9 cellular contexts compared by ENCODE assay signal in genomic region chr10:106711313-106711906, GRCh38.
A peak's percentile ranks its signal among the peaks of the same experiment; 100 is the strongest.
DNase-seq lines count a peak whose midpoint lies in the region; ATAC-seq and TF ChIP-seq lines count a peak whose summit lies in the region.
"Had no signal": no experiment of that assay in that cellular context is flagged by ENCODE, and none has a peak within 500 bp of the region (broad histone marks: within the 10 kb centered on the region; RNA-seq: fewer than 3 reads in every experiment).

No MANE protein-coding gene starts in this region.

- H2AFZ ChIP-seq in OCI-LY7 (ENCODE audit: low read length) (no peak overlapping the region), mammary epithelial cell (ENCODE audit: low read depth, low read length) (no peak overlapping the region)

- H3K18ac ChIP-seq in mesendoderm (ENCODE audit: low read length): no peak overlapping the region

- no peaks in the 10 kb centered on the region for H3K9me3 ChIP-seq in OCI-LY7 (ENCODE audit: low read length)
- H3K9me3 ChIP-seq in mammary epithelial cell (replicated peaks; ENCODE audit: insufficient read depth, low read length): no peaks in the 10 kb centered on the region

- POLR2A ChIA-PET in OCI-LY7 (lab: Charles Lee): no interaction called here

- H4K20me1 ChIP-seq in OCI-LY7 (ENCODE audit: insufficient read depth, low read length) (no peaks in the 10 kb centered on the region), mammary epithelial cell (ENCODE audit: insufficient read depth, low read length) (no peaks in the 10 kb centered on the region)

- CTCF ChIA-PET in Calu3 (lab: Charles Lee): no interaction called here
- CTCF ChIA-PET in OCI-LY7 (lab: Charles Lee; ENCODE audit: unreplicated experiment): no interaction called here
- CTCF ChIA-PET in mammary epithelial cell (lab: Charles Lee; ENCODE audit: low non-redundant PET): no interaction called here

- no peaks in the 10 kb centered on the region for H3K4me1 ChIP-seq in OCI-LY7 (ENCODE audit: insufficient read depth, low read length, poor library complexity, severe bottlenecking)
- H3K4me1 ChIP-seq in mammary epithelial cell (ENCODE audit: insufficient read depth, low read length): no peaks in the 10 kb centered on the region
- peaks cover 2% of the 10 kb centered on the region for H3K4me1 ChIP-seq in mesendoderm (ENCODE audit: control insufficient read depth, low read depth, low read length)

- no peak overlapping the region for H3K23ac ChIP-seq in mesendoderm (ENCODE audit: low read length)

- H2AK5ac ChIP-seq in mesendoderm (ENCODE audit: low read length): no peak overlapping the region

- no peaks in the 10 kb centered on the region for H3K36me3 Mint-ChIP-seq in Calu3 (ENCODE audit: insufficient read depth, unreplicated experiment)

- no peaks in the 10 kb centered on the region for H3K27me3 Mint-ChIP-seq in Calu3 (ENCODE audit: unreplicated experiment)

- H3K4me1 Mint-ChIP-seq in Calu3 (ENCODE audit: low read depth, unreplicated experiment): no peaks in the 10 kb centered on the region

- no peak overlapping the region for H3K4me3 Mint-ChIP-seq in Calu3 (ENCODE audit: low read depth, unreplicated experiment)
- H3K4me3 Mint-ChIP-seq: T-helper 1 cell treated with Interleukin-12 subunit alpha and Interleukin-12 subunit beta and Interleukin-4 antibody, amounts not matched to agents 30 μg/mL and 1 μg/mL, for 36 hours had no signal

- no peaks in the 10 kb centered on the region for H3K9me2 ChIP-seq in OCI-LY7 (ENCODE audit: insufficient read depth, low read length)

- WGBS in mammary epithelial cell (ENCODE audit: low coverage, missing lambda C conversion rate): 71% methylated on average over 6 of the region's 6 CpGs
- WGBS in mesendoderm (ENCODE audit: extremely low coverage, insufficient coverage, low lambda C conversion rate): 100% methylated on average over 2 of the region's 6 CpGs

- H2BK5ac ChIP-seq in mesendoderm (ENCODE audit: low read length): no peak overlapping the region

- no peak overlapping the region for H3K4me3 ChIP-seq in OCI-LY7 (ENCODE audit: low read depth, low read length, poor library complexity, severe bottlenecking)
- no peak overlapping the region for H3K4me3 ChIP-seq in mammary epithelial cell (replicated peaks in 1 of 3; ENCODE audit: insufficient read depth in 1 of 3, low read depth in 2 of 3, low read length in 3 of 3)
- no peak overlapping the region for H3K4me3 ChIP-seq in mesendoderm (ENCODE audit: low read length)

- H3K27ac ChIP-seq in OCI-LY7 (ENCODE audit: low read depth, low read length, poor library complexity, severe bottlenecking) (no peak overlapping the region), mammary epithelial cell (ENCODE audit: insufficient read depth, low read depth, low read length) (no peak overlapping the region), mesendoderm (ENCODE audit: low read depth, low read length) (no peak overlapping the region)

- H3K79me1 ChIP-seq in mesendoderm (ENCODE audit: low read length): no peaks in the 10 kb centered on the region

- in situ Hi-C loops in mammary epithelial cell (cut with MboI; ENCODE audit: low sequenced_read_pairs in 2 of 2): loop anchor here in 1 of 2 donors (25.0 kb wide), 2 partner anchors 1101 to 1826 kb away; no protein-coding TSS in a partner anchor

- intact Hi-C loops in Calu3 (cut with micrococcal nuclease; ENCODE audit: unreplicated experiment) (no loop called here), OCI-LY7 (cut with micrococcal nuclease; ENCODE audit: unreplicated experiment) (loop anchor here (5.0 kb wide), 1 partner anchor 1101 kb away; no protein-coding TSS in a partner anchor), mammary epithelial cell (cut with micrococcal nuclease) (no loop called here)

- peak; percentile 18 for DNase-seq in Calu3
- DNase-seq in OCI-LY7 (ENCODE audit: low spot score): peak; percentile 49
- peak; percentile 12 for DNase-seq in mammary epithelial cell
- DNase-seq in mesendoderm: peak; percentile 81
- no peak for DNase-seq in effector CD4-positive, alpha-beta T cell
- DNase-seq in OCI-M2 (lab: John Stamatoyannopoulos, UW; ENCODE audit: unreplicated experiment): no peak

- H3K27me3 ChIP-seq in mammary epithelial cell (ENCODE audit: insufficient read depth, low read length): no peaks in the 10 kb centered on the region
- no peaks in the 10 kb centered on the region for H3K27me3 ChIP-seq in mesendoderm (ENCODE audit: insufficient read depth, low read length, poor library complexity)

- H2BK120ac ChIP-seq in mesendoderm (ENCODE audit: low read depth, low read length): no peak overlapping the region

- no peak overlapping the region for H2BK15ac ChIP-seq in mesendoderm (replicated peaks; ENCODE audit: low read depth)

- no peak overlapping the region for H3K9ac ChIP-seq in mammary epithelial cell (ENCODE audit: insufficient read depth, low read length)
- no peak overlapping the region for H3K9ac ChIP-seq in mesendoderm (ENCODE audit: low read length)

- H3K36me3 ChIP-seq in OCI-LY7 (ENCODE audit: insufficient read depth, low read length) (no peaks in the 10 kb centered on the region), mammary epithelial cell (ENCODE audit: insufficient read depth, low read length) (no peaks in the 10 kb centered on the region), mesendoderm (ENCODE audit: control insufficient read depth, insufficient read depth, low read length) (no peaks in the 10 kb centered on the region)

- no TSS peak for BruUV-seq in Calu3 (replicated peaks; lab: Mats Ljungman, UMichigan)
- BruUV-seq in OCI-LY7 (replicated peaks; lab: Mats Ljungman, UMichigan): no TSS peak
- BruUV-seq in mammary epithelial cell (replicated peaks; lab: Mats Ljungman, UMichigan): no TSS peak

- H4K8ac ChIP-seq in mesendoderm (ENCODE audit: low read depth, low read length): no peak overlapping the region

- H3K27ac Mint-ChIP-seq in Calu3 (ENCODE audit: unreplicated experiment): no peak overlapping the region
- H3K27ac Mint-ChIP-seq: T-helper 1 cell treated with Interleukin-12 subunit alpha and Interleukin-12 subunit beta and Interleukin-4 antibody, amounts not matched to agents 30 μg/mL and 1 μg/mL, for 36 hours had no signal

- H3K56ac ChIP-seq in mesendoderm (ENCODE audit: low read length): no peak overlapping the region

- H3K79me2 ChIP-seq in OCI-LY7 (ENCODE audit: insufficient read depth, low read depth, low read length): no peaks in the 10 kb centered on the region
- H3K79me2 ChIP-seq in mammary epithelial cell (ENCODE audit: insufficient read depth, low read length): no peaks in the 10 kb centered on the region
- H3K79me2 ChIP-seq in mesendoderm (ENCODE audit: control insufficient read depth, insufficient read depth, low read length): no peaks in the 10 kb centered on the region

- no peak overlapping the region for H4K5ac ChIP-seq in mesendoderm (ENCODE audit: low read length)

- H3K4ac ChIP-seq in mesendoderm (ENCODE audit: low read depth, low read length): no peak overlapping the region

- peak; percentile 59 for TF ChIP-seq CTCF in Calu3 (IDR thresholded peaks at IDR 0.05; ENCODE audit: unreplicated experiment)
- TF ChIP-seq CTCF in OCI-LY7 (conservative IDR thresholded peaks at IDR 0.05; ENCODE audit: low read length): peak; percentile 93
- peak; percentile 80 to 89 for TF ChIP-seq CTCF in mammary epithelial cell (conservative IDR thresholded peaks at IDR 0.05 in 1 of 2, IDR thresholded peaks at IDR 0.05 in 1 of 2; ENCODE audit: extremely low read depth in 1 of 2, insufficient read depth in 1 of 2, low read depth in 1 of 2, low read length in 2 of 2)

- H3K9me3 Mint-ChIP-seq in Calu3 (ENCODE audit: low read depth, unreplicated experiment): no peaks in the 10 kb centered on the region
- H3K9me3 Mint-ChIP-seq: T-helper 1 cell treated with Interleukin-12 subunit alpha and Interleukin-12 subunit beta and Interleukin-4 antibody, amounts not matched to agents 30 μg/mL and 1 μg/mL, for 36 hours had no signal

- H3K4me2 ChIP-seq in OCI-LY7 (ENCODE audit: low read length) (no peak overlapping the region), mammary epithelial cell (ENCODE audit: insufficient read depth, low read depth, low read length) (no peak overlapping the region), mesendoderm (ENCODE audit: low read length) (no peak overlapping the region)

- ATAC-seq in GM19023 (IDR thresholded peaks at IDR 0.05; ENCODE audit: unreplicated experiment) (peak; percentile 81), HG03064 (IDR thresholded peaks at IDR 0.05; ENCODE audit: low read depth, unreplicated experiment) (peak; percentile 81)

- dilution Hi-C loops in mammary epithelial cell (cut with HindIII; ENCODE audit: low sequenced_read_pairs): no loop called here

Comparison
In these comparisons a context has a peak if more than half of its experiments do, and no peak if none do; other contexts are left out.
1. DNase-seq: peak in Calu3 (single experiment), OCI-LY7 (single experiment), mammary epithelial cell (single experiment) and mesendoderm (single experiment); none in effector CD4-positive, alpha-beta T cell (single experiment) and OCI-M2 (single experiment).
2. Peak in every context shown above with its lines, with median percentiles within 50 percentile points of each other: CTCF ChIP-seq.